Comparison of ENCODE assay signal across 30 cellular contexts in genomic region chr6:147381734-147382133, GRCh38.
DNase-seq lines count a peak whose midpoint lies in the region; ATAC-seq, FAIRE-seq and TF ChIP-seq lines count a peak whose summit lies in the region.
"Had no signal": no experiment of that assay in that cellular context is flagged by ENCODE, and none has a peak within 500 bp of the region (broad histone marks: within the 10 kb centered on the region; RNA-seq: fewer than 3 reads in every experiment).

No MANE protein-coding gene starts in this region.

- H3K9ac ChIP-seq in GM23248 (no peak overlapping the region), astrocyte (ENCODE audit: low read length) (no peak overlapping the region)

- H3K4me1 Mint-ChIP-seq in astrocyte (ENCODE audit: low read depth, unreplicated experiment) = peaks cover 3% of the 10 kb centered on the region
- H3K4me1 Mint-ChIP-seq: endodermal cell had no signal

- TF ChIP-seq CTCF in AG09319 (IDR thresholded peaks at IDR 0.05; ENCODE audit: low read depth, low read length) (no peak), astrocyte (IDR thresholded peaks at IDR 0.05; ENCODE audit: insufficient read depth, low read depth, low read length) (no peak)

- peaks cover 17% of the 10 kb centered on the region for H3K4me1 ChIP-seq in GM23248 (ENCODE audit: insufficient read depth)
- no peaks in the 10 kb centered on the region for H3K4me1 ChIP-seq in astrocyte (ENCODE audit: insufficient read depth, low read length)
- H3K4me1 ChIP-seq: gastrocnemius medialis, Peyer's patch had no signal

- H2AFZ ChIP-seq in GM23248 (no peak overlapping the region), astrocyte (ENCODE audit: low read depth, low read length) (no peak overlapping the region)

- peaks cover 12% of the 10 kb centered on the region for H3K36me3 Mint-ChIP-seq in astrocyte (ENCODE audit: low read depth, unreplicated experiment)

- H3K4me3 ChIP-seq in GM23248 = peak overlapping the region; percentile 28; the same call in 1 of the 2 replicates
- no peak overlapping the region for H3K4me3 ChIP-seq in astrocyte (ENCODE audit: insufficient read depth, low read depth, low read length)
- H3K4me3 ChIP-seq: gastrocnemius medialis, Peyer's patch had no signal

- FAIRE-seq in astrocyte (lab: Jason Lieb, UNC) = peak; percentile 52
- FAIRE-seq: D721Med, GM12892, H54 had no signal

- H3K79me2 ChIP-seq in GM23248 (ENCODE audit: insufficient read depth) (no peaks in the 10 kb centered on the region), astrocyte (ENCODE audit: insufficient read depth, low read length) (no peaks in the 10 kb centered on the region)

- H3K27me3 ChIP-seq in GM23248 (replicated peaks; ENCODE audit: insufficient read depth) (no peaks in the 10 kb centered on the region), astrocyte (ENCODE audit: insufficient read depth, low read length) (no peaks in the 10 kb centered on the region)
- H3K27me3 ChIP-seq: gastrocnemius medialis, Peyer's patch had no signal

- no peak overlapping the region for H3K4me3 Mint-ChIP-seq in astrocyte (ENCODE audit: unreplicated experiment)
- H3K4me3 Mint-ChIP-seq: activated CD8-positive, alpha-beta T cell treated with anti-CD3 and anti-CD28 coated beads, Interleukin-2, amount 10 ng/mL, durations not matched to agents 7 days and 5 days; CD4-positive, alpha-beta T cell; endodermal cell had no signal

- peak overlapping the region; percentile 47 for H3K4me2 ChIP-seq in GM23248 (ENCODE audit: unreplicated experiment)
- peak overlapping the region; percentile 14 for H3K4me2 ChIP-seq in astrocyte (ENCODE audit: low read length)

- peaks cover 38% of the 10 kb centered on the region for H3F3A ChIP-seq in GM23248 (ENCODE audit: insufficient read depth)

- H4K20me1 ChIP-seq in GM23248 (ENCODE audit: insufficient read depth) (no peaks in the 10 kb centered on the region), astrocyte (ENCODE audit: insufficient read depth, low read length) (no peaks in the 10 kb centered on the region)

- in situ Hi-C loops in GM23248 (cut with MboI) = no loop called here

- H3K9me2 ChIP-seq in GM23248 (ENCODE audit: insufficient read depth) = no peaks in the 10 kb centered on the region

- peak overlapping the region; percentile 57 for H3K27ac ChIP-seq in GM23248
- no peak overlapping the region for H3K27ac ChIP-seq in astrocyte (ENCODE audit: low read depth, low read length)
- H3K27ac ChIP-seq: gastrocnemius medialis, Peyer's patch, VCaP had no signal

- 28 to 32% methylated on average over 3 of the region's 3 CpGs for WGBS in GM23248 (ENCODE audit: low coverage in 1 of 2, low lambda C conversion rate in 2 of 2, missing lambda C conversion rate in 2 of 2), 2 experiments

- H3K9me3 ChIP-seq in GM23248 (ENCODE audit: low read depth) (no peaks in the 10 kb centered on the region), astrocyte (ENCODE audit: insufficient read depth, low read depth, low read length) (no peaks in the 10 kb centered on the region)
- H3K9me3 ChIP-seq: gastrocnemius medialis, Peyer's patch had no signal

- no peak overlapping the region for H3K27ac Mint-ChIP-seq in astrocyte (ENCODE audit: unreplicated experiment)
- H3K27ac Mint-ChIP-seq: activated CD8-positive, alpha-beta T cell treated with anti-CD3 and anti-CD28 coated beads, Interleukin-2, amount 10 ng/mL, durations not matched to agents 7 days and 5 days; activated naive CD4-positive, alpha-beta T cell treated with anti-CD3 and anti-CD28 coated beads, Interleukin-2, amount 50 U/mL, for 72 hours; activated T-helper 2 cell treated with anti-CD3 and anti-CD28 coated beads, Interferon-gamma antibody, Interleukin-2, Interleukin-4, amounts not matched to agents 10 μg/mL and 5 μg/mL and 100 μg/mL, durations not matched to agents 14 hours and 24 hours and 36 hours; CD4-positive, alpha-beta T cell; endodermal cell had no signal

- H3K36me3 ChIP-seq in GM23248 (ENCODE audit: low read depth) = peaks cover 49% of the 10 kb centered on the region
- H3K36me3 ChIP-seq in astrocyte (ENCODE audit: insufficient read depth, low read length) = peaks cover 12% of the 10 kb centered on the region

- H3K27me3 Mint-ChIP-seq in astrocyte (ENCODE audit: low read depth, unreplicated experiment) = no peaks in the 10 kb centered on the region
- H3K27me3 Mint-ChIP-seq: CD4-positive, alpha-beta T cell had no signal

- DNase-seq in AG09319 (ENCODE audit: extremely low read depth, low read depth) (peak; percentile 4), GM23248 (peak; percentile 83), astrocyte (ENCODE audit: low read depth) (peak; percentile 64), iris pigment epithelial cell (ENCODE audit: low read depth) (peak; percentile 33), AML-193 (lab: John Stamatoyannopoulos, UW) (no peak), DMS79 treated with DMSO at 0.1 percent for 48 hours (lab: John Stamatoyannopoulos, UW) (no peak)
- no peak for DNase-seq in stimulated activated naive CD4-positive, alpha-beta T cell (lab: John Stamatoyannopoulos, UW)
- DNase-seq: ACHN; activated CD4-positive, alpha-beta T cell treated with anti-CD3 and anti-CD28 coated beads for 4 hours; activated CD8-positive, alpha-beta T cell treated with anti-CD3 and anti-CD28 coated beads, Interleukin-2, amount 10 ng/mL, durations not matched to agents 7 days and 5 days; anterior cingulate cortex; CD4-positive, alpha-beta T cell; cortex of kidney; endodermal cell; gastrocnemius medialis; kidney glomerular epithelial cell; NCI-H1436; NCI-H774; Peyer's patch; SIG-M5; stimulated activated CD4-positive, alpha-beta T cell treated with anti-CD3 and anti-CD28 coated beads, Interleukin-2, amount 100 ng/mL, for 24 hours; SW 1271; trophoblast cell had no signal

- ATAC-seq in HG03565 (IDR thresholded peaks at IDR 0.05; ENCODE audit: unreplicated experiment) = no peak
- ATAC-seq: activated CD8-positive, alpha-beta T cell treated with anti-CD3 and anti-CD28 coated beads, Interleukin-2, amount 10 ng/mL, durations not matched to agents 7 days and 5 days; activated naive CD4-positive, alpha-beta T cell treated with anti-CD3 and anti-CD28 coated beads, Interleukin-2, amount 50 U/mL, for 72 hours; gastrocnemius medialis had no signal

- no peaks in the 10 kb centered on the region for H3K9me3 Mint-ChIP-seq in astrocyte (ENCODE audit: unreplicated experiment)
- H3K9me3 Mint-ChIP-seq: activated T-helper 2 cell treated with anti-CD3 and anti-CD28 coated beads, Interferon-gamma antibody, Interleukin-2, Interleukin-4, amounts not matched to agents 10 μg/mL and 5 μg/mL and 100 μg/mL, durations not matched to agents 14 hours and 24 hours and 36 hours; CD4-positive, alpha-beta T cell had no signal

Comparison
In these comparisons a context has a peak if more than half of its experiments do, and no peak if none do; other contexts are left out.
1. DNase-seq: peak in AG09319 (single experiment), GM23248 (single experiment), astrocyte (single experiment) and iris pigment epithelial cell (single experiment); none in stimulated activated naive CD4-positive, alpha-beta T cell (0 of 6), AML-193 (0 of 2) and DMS79 treated with DMSO at 0.1 percent for 48 hours (single experiment).